1 cellular context compared by ENCODE assay signal in genomic region chr16:73176577-73177013, GRCh38.
A peak's percentile ranks its signal among the peaks of the same experiment; 100 is the strongest.
TF ChIP-seq lines count a peak whose summit lies in the region.

No MANE protein-coding gene starts in this region.

TF ChIP-seq in IMR-90, 13 proteins besides CTCF, POLR2A, EP300 and RAD21 (continued from another document):
- TF ChIP-seq, protein P1, sequence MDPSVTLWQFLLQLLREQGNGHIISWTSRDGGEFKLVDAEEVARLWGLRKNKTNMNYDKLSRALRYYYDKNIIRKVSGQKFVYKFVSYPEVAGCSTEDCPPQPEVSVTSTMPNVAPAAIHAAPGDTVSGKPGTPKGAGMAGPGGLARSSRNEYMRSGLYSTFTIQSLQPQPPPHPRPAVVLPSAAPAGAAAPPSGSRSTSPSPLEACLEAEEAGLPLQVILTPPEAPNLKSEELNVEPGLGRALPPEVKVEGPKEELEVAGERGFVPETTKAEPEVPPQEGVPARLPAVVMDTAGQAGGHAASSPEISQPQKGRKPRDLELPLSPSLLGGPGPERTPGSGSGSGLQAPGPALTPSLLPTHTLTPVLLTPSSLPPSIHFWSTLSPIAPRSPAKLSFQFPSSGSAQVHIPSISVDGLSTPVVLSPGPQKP (IDR thresholded peaks at IDR 0.05; ENCODE audit: borderline replicate concordance, low read depth, low read length), result no peak
- TF ChIP-seq MAFK (IDR thresholded peaks at IDR 0.05; ENCODE audit: low read depth, low read length), result peak; percentile 92
- TF ChIP-seq CEBPB (IDR thresholded peaks at IDR 0.05; ENCODE audit: low read depth, low read length), result peak; percentile 95
